ENCODE assay signal across 23 cellular contexts in the genomic region with DNA sequence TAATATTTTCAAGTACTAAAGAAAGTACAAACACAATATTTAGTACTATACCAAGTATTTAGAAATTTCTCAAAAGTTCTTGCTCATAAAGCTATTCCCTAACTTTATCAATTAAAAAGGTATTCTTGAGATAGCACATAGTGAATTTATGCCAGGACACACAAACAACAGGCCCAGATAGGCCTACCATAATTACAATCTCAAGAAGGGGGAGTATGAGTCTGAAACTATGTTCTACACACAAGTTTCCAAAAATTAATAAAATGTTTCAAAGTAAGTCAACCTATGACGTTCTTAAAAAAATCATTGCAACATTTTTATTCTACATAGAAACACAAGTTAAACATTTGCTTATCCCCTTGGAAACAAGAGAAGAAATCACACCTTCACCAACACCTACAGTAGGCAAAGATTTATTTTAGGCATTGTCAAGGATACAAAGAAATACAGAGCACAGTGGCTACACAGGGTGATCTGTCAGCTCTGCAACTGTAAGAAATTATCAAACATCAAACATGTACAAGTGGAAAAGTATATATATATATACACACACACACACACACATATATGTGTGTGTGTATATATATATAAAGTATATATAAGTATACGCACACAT.
DNase-seq lines count a peak whose midpoint lies in the region; ATAC-seq and TF ChIP-seq lines count a peak whose summit lies in the region.
"Had no signal": no experiment of that assay in that cellular context is flagged by ENCODE, and none has a peak within 500 bp of the region (broad histone marks: within the 10 kb centered on the region; RNA-seq: fewer than 3 reads in every experiment).

No MANE protein-coding gene starts in this region.

- peak; percentile 50 for ATAC-seq in left lung
- ATAC-seq in GM18909 (IDR thresholded peaks at IDR 0.05; ENCODE audit: poor library complexity, unreplicated experiment) = no peak
- no peak for ATAC-seq in GM18517 (IDR thresholded peaks at IDR 0.05; ENCODE audit: unreplicated experiment)
- ATAC-seq: GM12878 had no signal

- DNase-seq in DMS53 (lab: John Stamatoyannopoulos, UW) (peak; percentile 52), DMS53 treated with DMSO at 0.1 percent for 48 hours (lab: John Stamatoyannopoulos, UW; ENCODE audit: unreplicated experiment) (no peak), left lung (no peak), lower leg skin (ENCODE audit: low spot score in 2 of 2) (no peak), A673 (ENCODE audit: low spot score) (no peak)
- DNase-seq: ACHN; AML-193; BE2C; CD4-positive, alpha-beta T cell; CD8-positive, alpha-beta memory T cell; DMS 273 treated with DMSO at 0.1 percent for 48 hours; DMS79; EL; GDM1; GM23248; H7; HCEC 1CT had no signal

- H3K4me1 ChIP-seq in OCI-LY3 (ENCODE audit: low read length) = peaks cover 32% of the 10 kb centered on the region
- H3K4me1 ChIP-seq in left lung = no peaks in the 10 kb centered on the region
- H3K4me1 ChIP-seq in A673 (ENCODE audit: insufficient read depth, low read length, poor library complexity, severe bottlenecking) = no peaks in the 10 kb centered on the region

- TF ChIP-seq CTCF in OCI-LY3 (IDR thresholded peaks at IDR 0.05; ENCODE audit: low read depth, low read length) (no peak), left lung (IDR thresholded peaks at IDR 0.05) (no peak), lower leg skin (IDR thresholded peaks at IDR 0.05) (no peak), A673 (conservative IDR thresholded peaks at IDR 0.05; ENCODE audit: low read depth, low read length) (no peak)

- no peaks in the 10 kb centered on the region for H3K36me3 ChIP-seq in OCI-LY3 (replicated peaks; ENCODE audit: low read depth, low read length)
- H3K36me3 ChIP-seq in left lung = no peaks in the 10 kb centered on the region
- H3K36me3 ChIP-seq in A673 (ENCODE audit: insufficient read depth, low read length, poor library complexity, severe bottlenecking) = no peaks in the 10 kb centered on the region
- H3K36me3 ChIP-seq: BE2C; BLaER1 treated with 17β-estradiol and CSF1 and Interleukin-3, amounts not matched to agents 10 nM and 100 nM had no signal

- 85 to 88% methylated on average over 2 of the region's 2 CpGs for WGBS in lower leg skin, 2 donors

- H4K20me1 ChIP-seq in OCI-LY3 (ENCODE audit: insufficient read depth, low read length) = no peaks in the 10 kb centered on the region
- H4K20me1 ChIP-seq: BLaER1 treated with 17β-estradiol and CSF1 and Interleukin-3, amounts not matched to agents 10 nM and 100 nM had no signal

- no peak overlapping the region for H3K4me3 ChIP-seq in OCI-LY3 (ENCODE audit: low read length)
- H3K4me3 ChIP-seq in left lung = no peak overlapping the region
- H3K4me3 ChIP-seq in lower leg skin (ENCODE audit: low read depth, poor library complexity, severe bottlenecking) = no peak overlapping the region
- no peak overlapping the region for H3K4me3 ChIP-seq in A673 (ENCODE audit: low read depth, low read length, poor library complexity, severe bottlenecking)
- H3K4me3 ChIP-seq: BLaER1 treated with 17β-estradiol and CSF1 and Interleukin-3, amounts not matched to agents 10 nM and 100 nM; GM12878; GM23248 had no signal

- 0 out of 2 replicates have a peak overlapping the region, but pooled peaks have one; percentile 13 for H2AFZ ChIP-seq in OCI-LY3 (ENCODE audit: low read depth, low read length)
- H2AFZ ChIP-seq: GM23248 had no signal

- no TSS peak for BruUV-seq in A673 (replicated peaks; lab: Mats Ljungman, UMichigan)

- peak overlapping the region; percentile 65 for H3K4me2 ChIP-seq in OCI-LY3 (ENCODE audit: low read length)
- H3K4me2 ChIP-seq: BLaER1 treated with 17β-estradiol and CSF1 and Interleukin-3, amounts not matched to agents 10 nM and 100 nM had no signal

- no peaks in the 10 kb centered on the region for H3K9me3 ChIP-seq in OCI-LY3 (ENCODE audit: insufficient read depth, low read length)
- H3K9me3 ChIP-seq in left lung = no peaks in the 10 kb centered on the region
- no peaks in the 10 kb centered on the region for H3K9me3 ChIP-seq in A673 (ENCODE audit: low read depth, low read length, poor library complexity, severe bottlenecking)
- H3K9me3 ChIP-seq: BE2C; BLaER1 treated with 17β-estradiol and CSF1 and Interleukin-3, amounts not matched to agents 10 nM and 100 nM had no signal

- intact Hi-C loops in left lung (cut with DNase I) (no loop called here), lower leg skin (cut with DNase I; ENCODE audit: low total_unique reads) (no loop called here), A673 (cut with micrococcal nuclease; ENCODE audit: unreplicated experiment) (no loop called here)

- CTCF ChIA-PET in A673 (lab: Charles Lee) = no interaction called here

- H3K9ac ChIP-seq in OCI-LY3 (ENCODE audit: low read length) = peak overlapping the region; percentile 1; the same call in 1 of the 2 replicates
- H3K9ac ChIP-seq: BLaER1 treated with 17β-estradiol and CSF1 and Interleukin-3, amounts not matched to agents 10 nM and 100 nM; GM23248 had no signal

- H3K27ac ChIP-seq in OCI-LY3 (ENCODE audit: low read length) (peak overlapping the region; percentile 76), left lung (no peak overlapping the region), A673 (ENCODE audit: low read depth, low read length, poor library complexity, severe bottlenecking) (no peak overlapping the region)
- H3K27ac ChIP-seq: 22Rv1; BLaER1 treated with 17β-estradiol and CSF1 and Interleukin-3, amounts not matched to agents 10 nM and 100 nM; GM23248 had no signal

- no peaks in the 10 kb centered on the region for H3K27me3 ChIP-seq in OCI-LY3 (ENCODE audit: low read depth, low read length)
- no peaks in the 10 kb centered on the region for H3K27me3 ChIP-seq in left lung
- no peaks in the 10 kb centered on the region for H3K27me3 ChIP-seq in A673 (replicated peaks; ENCODE audit: insufficient read depth, low read depth, low read length, poor library complexity)
- H3K27me3 ChIP-seq: BE2C; BLaER1 treated with 17β-estradiol and CSF1 and Interleukin-3, amounts not matched to agents 10 nM and 100 nM had no signal

- no peak for TF ChIP-seq POLR2A in lower leg skin (IDR thresholded peaks at IDR 0.05)

- POLR2A ChIA-PET in A673 (lab: Charles Lee; ENCODE audit: low non-redundant PET) = no interaction called here

- H3K79me2 ChIP-seq in OCI-LY3 (ENCODE audit: low read length) = no peaks in the 10 kb centered on the region
